8 cellular contexts compared by ENCODE assay signal in the genomic region with DNA sequence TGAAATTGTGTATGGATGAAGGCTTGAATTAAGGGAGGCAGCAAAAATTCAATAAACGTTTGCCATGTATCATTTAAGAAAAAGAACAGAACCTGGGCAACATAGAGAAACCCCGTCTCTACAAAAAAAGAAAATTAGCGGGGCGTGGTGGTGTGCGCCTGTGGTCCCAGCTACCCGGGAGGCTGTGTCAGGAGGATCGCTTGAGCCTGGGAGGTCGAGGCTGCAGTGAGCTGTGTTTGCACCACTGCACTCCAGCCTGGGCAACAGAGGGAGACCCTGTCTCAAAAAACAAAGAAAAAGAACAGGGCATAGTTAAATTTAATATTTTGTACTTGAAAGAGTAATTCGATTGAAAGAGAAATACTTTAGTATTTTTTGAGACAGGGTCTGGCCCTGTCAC. TPM values are rescaled to one million over a fixed set of nuclear protein-coding genes. Genes with fewer than 3 reads are reported as not detected.
DNase-seq lines count a peak whose midpoint lies in the region; ATAC-seq and FAIRE-seq lines count a peak whose summit lies in the region.

No MANE protein-coding gene starts in this region.

- no peak for FAIRE-seq in small intestine (lab: Jason Lieb, UNC)

- H3K9me3 Mint-ChIP-seq in CD4-positive, alpha-beta memory T cell: no peaks in the 10 kb centered on the region

- peaks cover 38% of the 10 kb centered on the region for H3K4me1 ChIP-seq in CD4-positive, alpha-beta memory T cell (ENCODE audit: insufficient read depth, low read length)
- H3K4me1 ChIP-seq in NT2/D1 (ENCODE audit: insufficient read depth, insufficient read length): no peaks in the 10 kb centered on the region
- H3K4me1 ChIP-seq in endocrine pancreas (ENCODE audit: control insufficient read depth, insufficient read depth, low read length): peaks cover 18% of the 10 kb centered on the region
- H3K4me1 ChIP-seq in neuronal stem cell (ENCODE audit: control insufficient read depth in 2 of 2, insufficient read depth in 1 of 2, low read depth in 1 of 2, low read length in 2 of 2): peaks cover 0 to 5% of the 10 kb centered on the region in 2 donors
- H3K4me1 ChIP-seq in small intestine (ENCODE audit: control insufficient read depth in 2 of 2, insufficient read depth in 1 of 2, low read depth in 1 of 2, low read length in 1 of 2): peaks cover 0 to 8% of the 10 kb centered on the region in 2 donors

- no peak overlapping the region for H3K27ac ChIP-seq in CD4-positive, alpha-beta memory T cell (ENCODE audit: low read depth, low read length)
- H3K27ac ChIP-seq in neuronal stem cell (replicated peaks; ENCODE audit: low read length) (no peak overlapping the region), small intestine (ENCODE audit: low read depth in 1 of 2, low read length in 1 of 2) (peak overlapping the region in 1 of 2 donors; percentile 10)

- H3K79me1 ChIP-seq in neuronal stem cell (ENCODE audit: low read depth, low read length): peaks cover 6% of the 10 kb centered on the region

- H3K4me3 ChIP-seq in CD4-positive, alpha-beta memory T cell (ENCODE audit: low read length in 2 of 2): no peak overlapping the region
- H3K4me3 ChIP-seq in NT2/D1 (ENCODE audit: insufficient read length, low read depth) (peak overlapping the region; percentile 95), endocrine pancreas (ENCODE audit: control insufficient read depth, insufficient read depth, low read length) (peak overlapping the region; percentile 97), neuronal stem cell (ENCODE audit: low read length in 2 of 2) (peak overlapping the region in 1 of 2 donors; percentile 100), small intestine (ENCODE audit: low read depth in 1 of 2, low read length in 2 of 2) (no peak overlapping the region)

- peaks cover 13 to 33% of the 10 kb centered on the region in 2 donors for H3K36me3 Mint-ChIP-seq in CD4-positive, alpha-beta memory T cell

- no CpG with 5 or more reads among the region's 9 CpGs for WGBS in neuronal stem cell (ENCODE audit: extremely low coverage in 2 of 2, insufficient read length in 2 of 2, insufficient replicate concordance in 1 of 2), 2 donors
- WGBS in small intestine, 3 donors: 54 to 67% (median 67%) methylated on average over 9 of the region's 9 CpGs

- H3K36me3 ChIP-seq in CD4-positive, alpha-beta memory T cell (ENCODE audit: insufficient read depth, low read length): peaks cover 15% of the 10 kb centered on the region
- peaks cover 44% of the 10 kb centered on the region for H3K36me3 ChIP-seq in NT2/D1 (ENCODE audit: insufficient read depth, insufficient read length, low read length)
- H3K36me3 ChIP-seq in endocrine pancreas (ENCODE audit: control insufficient read depth, insufficient read depth, low read length): no peaks in the 10 kb centered on the region
- H3K36me3 ChIP-seq in neuronal stem cell (replicated peaks in 1 of 2; ENCODE audit: control insufficient read depth in 2 of 2, insufficient read depth in 2 of 2, low read length in 2 of 2): peaks cover 9 to 62% of the 10 kb centered on the region in 2 donors
- H3K36me3 ChIP-seq in small intestine (ENCODE audit: control insufficient read depth in 2 of 2, insufficient read depth in 2 of 2, low read length in 2 of 2): peaks cover 0 to 4% of the 10 kb centered on the region in 2 donors

- no peak overlapping the region for H2AFZ ChIP-seq in neuronal stem cell (ENCODE audit: low read length)

- H3K27ac Mint-ChIP-seq in CD4-positive, alpha-beta memory T cell: peak overlapping the region in 6 of 7 donors; percentile 53 to 98 (median 94)

- DNase-seq in CD4-positive, alpha-beta memory T cell: no peak
- DNase-seq in NT2/D1 (ENCODE audit: low read depth, low spot score) (no peak), neuronal stem cell (ENCODE audit: low spot score) (no peak), iPS-NIHi7 (ENCODE audit: extremely low spot score) (no peak), NCI-H1436 (lab: John Stamatoyannopoulos, UW) (no peak), small intestine (no peak)

- no peak overlapping the region for H3K23ac ChIP-seq in neuronal stem cell (ENCODE audit: low read depth, low read length, poor library complexity)

- H3K9ac ChIP-seq in NT2/D1 (ENCODE audit: insufficient read length, low read depth) (no peak overlapping the region), endocrine pancreas (ENCODE audit: control insufficient read depth, insufficient read depth, low read length) (peak overlapping the region; percentile 26), neuronal stem cell (ENCODE audit: low read depth, low read length, poor library complexity) (no peak overlapping the region)

- H4K8ac ChIP-seq in neuronal stem cell (ENCODE audit: low read depth, low read length): no peak overlapping the region

- H3K14ac ChIP-seq in neuronal stem cell (ENCODE audit: low read length): no peak overlapping the region

- H2BK12ac ChIP-seq in neuronal stem cell (ENCODE audit: low read length): no peak overlapping the region

- no peak overlapping the region for H2BK15ac ChIP-seq in neuronal stem cell (ENCODE audit: low read length)

- H3K18ac ChIP-seq in neuronal stem cell (ENCODE audit: low read length): no peak overlapping the region

- H3K4me3 Mint-ChIP-seq in CD4-positive, alpha-beta memory T cell: peak overlapping the region; percentile 67 to 98 (median 97)

- no peaks in the 10 kb centered on the region for H3K27me3 ChIP-seq in CD4-positive, alpha-beta memory T cell (ENCODE audit: insufficient read depth, low read length)
- H3K27me3 ChIP-seq in NT2/D1 (ENCODE audit: insufficient read depth, insufficient read length) (no peaks in the 10 kb centered on the region), endocrine pancreas (ENCODE audit: control insufficient read depth, insufficient read depth, low read length) (no peaks in the 10 kb centered on the region), neuronal stem cell (ENCODE audit: control insufficient read depth in 3 of 3, insufficient read depth in 3 of 3, low read depth in 1 of 3, low read length in 3 of 3) (no peaks in the 10 kb centered on the region), small intestine (ENCODE audit: control insufficient read depth in 2 of 2, insufficient read depth in 2 of 2, low read length in 2 of 2) (no peaks in the 10 kb centered on the region)

- H2BK120ac ChIP-seq in neuronal stem cell (ENCODE audit: low read depth, low read length): no peak overlapping the region

- CTCF ChIA-PET in CD4-positive, alpha-beta memory T cell (lab: Charles Lee; ENCODE audit: partially characterized antibody): interaction anchor here (1.4 kb wide), 1 partner anchor 70 kb away, joined by 16 read pairs; no protein-coding TSS in a partner anchor

- peak overlapping the region; percentile 45 for H3K4me2 ChIP-seq in neuronal stem cell (ENCODE audit: insufficient read depth, low read length, poor library complexity, severe bottlenecking)

- no peak overlapping the region for H2AK5ac ChIP-seq in neuronal stem cell (ENCODE audit: low read depth, low read length)

- ATAC-seq in HG03095 (IDR thresholded peaks at IDR 0.05; ENCODE audit: unreplicated experiment): no peak

- no peaks in the 10 kb centered on the region for H3K27me3 Mint-ChIP-seq in CD4-positive, alpha-beta memory T cell

- POLR2A ChIA-PET in CD4-positive, alpha-beta memory T cell (lab: Charles Lee; ENCODE audit: partially characterized antibody): interaction anchor here (1.6 kb wide), 1 partner anchor 25 kb away, joined by 7 read pairs; the partner anchor contains the start of gene PDCD2L

- intact Hi-C loops in CD4-positive, alpha-beta memory T cell (cut with micrococcal nuclease): loop anchor here (10.0 kb wide), 1 partner anchor 255 kb away; the partner anchor contains the start of gene LSM14A

- H3K4me1 Mint-ChIP-seq in CD4-positive, alpha-beta memory T cell: peaks cover 20 to 42% (median 31%) of the 10 kb centered on the region in 4 donors

- H3K9me3 ChIP-seq in CD4-positive, alpha-beta memory T cell (ENCODE audit: control insufficient read depth in 1 of 2, low read length in 2 of 2): no peaks in the 10 kb centered on the region
- H3K9me3 ChIP-seq in NT2/D1 (ENCODE audit: insufficient read depth, low read length): no peaks in the 10 kb centered on the region
- H3K9me3 ChIP-seq in endocrine pancreas (ENCODE audit: control insufficient read depth, low read length): no peaks in the 10 kb centered on the region
- no peaks in the 10 kb centered on the region for H3K9me3 ChIP-seq in neuronal stem cell (replicated peaks in 1 of 2; ENCODE audit: control insufficient read depth in 2 of 2, insufficient read depth in 1 of 2, low read depth in 1 of 2, low read length in 2 of 2)
- no peaks in the 10 kb centered on the region for H3K9me3 ChIP-seq in small intestine (ENCODE audit: control insufficient read depth, low read depth)

- H3K4ac ChIP-seq in neuronal stem cell (ENCODE audit: low read length): no peak overlapping the region

- no peak overlapping the region for H4K91ac ChIP-seq in neuronal stem cell (ENCODE audit: low read depth, low read length, poor library complexity)

- H2BK5ac ChIP-seq in neuronal stem cell (ENCODE audit: low read length): no peak overlapping the region

RNA-seq across cellular contexts. Expression of gene UBA2, which starts 1.4 kb away (rescaled TPM):
- total RNA-seq in CD4-positive, alpha-beta memory T cell: 10 to 100 TPM; 74.9 to 78.7 TPM
- polyA plus RNA-seq in CD4-positive, alpha-beta memory T cell: 100 to 1,000 TPM; 102 to 108 TPM
- polyA plus RNA-seq in neuronal stem cell (2013, experiment 1 of 2): 226 TPM
- polyA plus RNA-seq in neuronal stem cell (2013, experiment 2 of 2): 239 TPM
- 10 to 100 TPM; 29.3 to 77.3 (median 40.8) TPM for polyA plus RNA-seq in small intestine

RNA-seq across cellular contexts. Expression of gene PDCD2L, which starts 25.4 kb away (rescaled TPM):
- total RNA-seq in CD4-positive, alpha-beta memory T cell: 10 to 100 TPM in 1 of 2 experiments, 1 to 10 TPM in 1; 8.8 to 12.3 TPM
- 10 to 100 TPM; 11.4 to 18.9 TPM for polyA plus RNA-seq in CD4-positive, alpha-beta memory T cell
- polyA plus RNA-seq in neuronal stem cell (2013, experiment 1 of 2): 30.4 TPM
- polyA plus RNA-seq in neuronal stem cell (2013, experiment 2 of 2): 30.4 TPM
- polyA plus RNA-seq in small intestine: 10 to 100 TPM in 1 of 3 donors, 1 to 10 TPM in 2; 3.1 to 12.0 (median 6.2) TPM

RNA-seq across cellular contexts. Expression of gene WTIP, which starts 52.0 kb away (rescaled TPM):
- under 1 TPM; 0.23 to 0.39 TPM for total RNA-seq in CD4-positive, alpha-beta memory T cell
- polyA plus RNA-seq in CD4-positive, alpha-beta memory T cell: not detected
- polyA plus RNA-seq in neuronal stem cell (2013, experiment 1 of 2): 12.5 TPM
- polyA plus RNA-seq in neuronal stem cell (2013, experiment 2 of 2): 10.5 TPM
- 1 to 10 TPM in 2 of 3 donors, not detected in 1; 2.4 to 5.8 TPM for polyA plus RNA-seq in small intestine

Comparison
In these comparisons a context has a peak if more than half of its experiments do, and no peak if none do; other contexts are left out.
1. H3K4me3 ChIP-seq: peak in NT2/D1 (single experiment) and endocrine pancreas (single experiment); none in CD4-positive, alpha-beta memory T cell (0 of 2) and small intestine (0 of 2).